Comparison of ENCODE assay signal across 1 cellular context in the genomic region with DNA sequence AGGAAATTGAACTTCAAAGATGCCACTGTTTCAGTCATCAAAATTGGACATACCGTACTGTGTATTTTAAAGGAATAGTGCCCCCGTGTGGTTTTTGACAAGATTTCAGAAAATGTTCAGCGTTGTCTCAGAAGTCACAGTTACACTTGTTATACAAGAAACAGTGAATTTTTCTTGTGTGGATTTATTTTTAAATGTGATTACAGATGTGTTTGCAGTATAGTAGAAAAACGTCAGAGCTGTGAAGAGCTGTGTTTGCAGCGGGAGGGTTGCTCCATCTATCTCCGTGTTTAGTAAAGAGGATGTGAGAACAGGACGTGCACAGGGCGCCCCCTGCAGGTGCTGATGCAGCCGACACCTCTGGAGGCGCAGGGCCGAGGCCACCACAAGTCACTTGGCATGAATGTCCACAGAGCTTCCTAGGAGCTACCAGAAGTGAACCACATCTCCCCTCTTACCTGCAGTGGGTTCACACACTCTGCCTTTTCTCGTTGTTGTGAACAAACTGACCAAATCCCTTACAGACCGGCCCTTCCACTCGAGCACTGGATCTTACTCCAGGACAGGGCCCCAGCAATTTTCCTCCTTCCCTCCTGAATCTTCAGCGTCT.
TF ChIP-seq lines count a peak whose summit lies in the region.

No MANE protein-coding gene starts in this region.

TF ChIP-seq in HepG2, 621 proteins besides CTCF, POLR2A, EP300 and RAD21 (continued from another document and continues in another):
- TF ChIP-seq FOXO1 (CRISPR knock-in tag; IDR thresholded peaks at IDR 0.05) (0 out of 2 replicates have a peak, but pooled peaks have one; percentile 30), CENPT (CRISPR knock-in tag; IDR thresholded peaks at IDR 0.05; ENCODE audit: low read depth) (no peak), POLR2AphosphoS5 (IDR thresholded peaks at IDR 0.05; ENCODE audit: low read depth, low read length) (no peak), CEBPG (CRISPR knock-in tag; IDR thresholded peaks at IDR 0.05) (peak; percentile 21; the same call in 1 of the 2 replicates), ZNF337 (CRISPR knock-in tag; IDR thresholded peaks at IDR 0.05; ENCODE audit: borderline replicate concordance, low read depth) (no peak), ZFP36L1 (CRISPR knock-in tag; IDR thresholded peaks at IDR 0.05) (0 out of 2 replicates have a peak, but pooled peaks have one; percentile 29), ZNF234 (CRISPR knock-in tag; conservative IDR thresholded peaks at IDR 0.05) (no peak), ZNF816 (CRISPR knock-in tag; IDR thresholded peaks at IDR 0.05; ENCODE audit: borderline replicate concordance) (no peak), JDP2 (CRISPR knock-in tag; IDR thresholded peaks at IDR 0.05; ENCODE audit: borderline replicate concordance) (no peak), CAMTA2 (CRISPR knock-in tag; IDR thresholded peaks at IDR 0.05; ENCODE audit: borderline replicate concordance) (no peak), SMC3 (IDR thresholded peaks at IDR 0.05; ENCODE audit: low read length) (peak; percentile 79), ARNT (IDR thresholded peaks at IDR 0.05) (no peak), SETDB1 (CRISPR knock-in tag; IDR thresholded peaks at IDR 0.05; ENCODE audit: borderline replicate concordance) (no peak), ZNF224 (CRISPR knock-in tag; IDR thresholded peaks at IDR 0.05) (no peak), GABPA (IDR thresholded peaks at IDR 0.05; ENCODE audit: low read depth, low read length) (no peak), GABPA (CRISPR knock-in tag; IDR thresholded peaks at IDR 0.05; ENCODE audit: low read depth) (no peak), GZF1 (CRISPR knock-in tag; IDR thresholded peaks at IDR 0.05) (no peak), ZNF317 (CRISPR knock-in tag; IDR thresholded peaks at IDR 0.05) (no peak), SKI (IDR thresholded peaks at IDR 0.05; ENCODE audit: partially characterized antibody) (no peak), HDAC1 (CRISPR knock-in tag; IDR thresholded peaks at IDR 0.05) (no peak), EHMT2 (IDR thresholded peaks at IDR 0.05; ENCODE audit: borderline replicate concordance, low read depth, low read length) (no peak), ZNF703 (CRISPR knock-in tag; IDR thresholded peaks at IDR 0.05; ENCODE audit: borderline replicate concordance) (no peak), MED1 (CRISPR knock-in tag; IDR thresholded peaks at IDR 0.05) (no peak), ZBTB7B (CRISPR knock-in tag; IDR thresholded peaks at IDR 0.05) (no peak), CC2D1A (CRISPR knock-in tag; IDR thresholded peaks at IDR 0.05) (no peak), JUNB (CRISPR knock-in tag; IDR thresholded peaks at IDR 0.05; ENCODE audit: borderline replicate concordance) (no peak), ZBTB21 (CRISPR knock-in tag; IDR thresholded peaks at IDR 0.05) (no peak), TRIM24 (CRISPR knock-in tag; IDR thresholded peaks at IDR 0.05) (no peak)
- TF ChIP-seq, protein P1, sequence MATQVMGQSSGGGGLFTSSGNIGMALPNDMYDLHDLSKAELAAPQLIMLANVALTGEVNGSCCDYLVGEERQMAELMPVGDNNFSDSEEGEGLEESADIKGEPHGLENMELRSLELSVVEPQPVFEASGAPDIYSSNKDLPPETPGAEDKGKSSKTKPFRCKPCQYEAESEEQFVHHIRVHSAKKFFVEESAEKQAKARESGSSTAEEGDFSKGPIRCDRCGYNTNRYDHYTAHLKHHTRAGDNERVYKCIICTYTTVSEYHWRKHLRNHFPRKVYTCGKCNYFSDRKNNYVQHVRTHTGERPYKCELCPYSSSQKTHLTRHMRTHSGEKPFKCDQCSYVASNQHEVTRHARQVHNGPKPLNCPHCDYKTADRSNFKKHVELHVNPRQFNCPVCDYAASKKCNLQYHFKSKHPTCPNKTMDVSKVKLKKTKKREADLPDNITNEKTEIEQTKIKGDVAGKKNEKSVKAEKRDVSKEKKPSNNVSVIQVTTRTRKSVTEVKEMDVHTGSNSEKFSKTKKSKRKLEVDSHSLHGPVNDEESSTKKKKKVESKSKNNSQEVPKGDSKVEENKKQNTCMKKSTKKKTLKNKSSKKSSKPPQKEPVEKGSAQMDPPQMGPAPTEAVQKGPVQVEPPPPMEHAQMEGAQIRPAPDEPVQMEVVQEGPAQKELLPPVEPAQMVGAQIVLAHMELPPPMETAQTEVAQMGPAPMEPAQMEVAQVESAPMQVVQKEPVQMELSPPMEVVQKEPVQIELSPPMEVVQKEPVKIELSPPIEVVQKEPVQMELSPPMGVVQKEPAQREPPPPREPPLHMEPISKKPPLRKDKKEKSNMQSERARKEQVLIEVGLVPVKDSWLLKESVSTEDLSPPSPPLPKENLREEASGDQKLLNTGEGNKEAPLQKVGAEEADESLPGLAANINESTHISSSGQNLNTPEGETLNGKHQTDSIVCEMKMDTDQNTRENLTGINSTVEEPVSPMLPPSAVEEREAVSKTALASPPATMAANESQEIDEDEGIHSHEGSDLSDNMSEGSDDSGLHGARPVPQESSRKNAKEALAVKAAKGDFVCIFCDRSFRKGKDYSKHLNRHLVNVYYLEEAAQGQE (IDR thresholded peaks at IDR 0.05; ENCODE audit: borderline replicate concordance in 1 of 2, low read depth in 1 of 2, low read length in 2 of 2) = no peak
- TF ChIP-seq, protein P2, sequence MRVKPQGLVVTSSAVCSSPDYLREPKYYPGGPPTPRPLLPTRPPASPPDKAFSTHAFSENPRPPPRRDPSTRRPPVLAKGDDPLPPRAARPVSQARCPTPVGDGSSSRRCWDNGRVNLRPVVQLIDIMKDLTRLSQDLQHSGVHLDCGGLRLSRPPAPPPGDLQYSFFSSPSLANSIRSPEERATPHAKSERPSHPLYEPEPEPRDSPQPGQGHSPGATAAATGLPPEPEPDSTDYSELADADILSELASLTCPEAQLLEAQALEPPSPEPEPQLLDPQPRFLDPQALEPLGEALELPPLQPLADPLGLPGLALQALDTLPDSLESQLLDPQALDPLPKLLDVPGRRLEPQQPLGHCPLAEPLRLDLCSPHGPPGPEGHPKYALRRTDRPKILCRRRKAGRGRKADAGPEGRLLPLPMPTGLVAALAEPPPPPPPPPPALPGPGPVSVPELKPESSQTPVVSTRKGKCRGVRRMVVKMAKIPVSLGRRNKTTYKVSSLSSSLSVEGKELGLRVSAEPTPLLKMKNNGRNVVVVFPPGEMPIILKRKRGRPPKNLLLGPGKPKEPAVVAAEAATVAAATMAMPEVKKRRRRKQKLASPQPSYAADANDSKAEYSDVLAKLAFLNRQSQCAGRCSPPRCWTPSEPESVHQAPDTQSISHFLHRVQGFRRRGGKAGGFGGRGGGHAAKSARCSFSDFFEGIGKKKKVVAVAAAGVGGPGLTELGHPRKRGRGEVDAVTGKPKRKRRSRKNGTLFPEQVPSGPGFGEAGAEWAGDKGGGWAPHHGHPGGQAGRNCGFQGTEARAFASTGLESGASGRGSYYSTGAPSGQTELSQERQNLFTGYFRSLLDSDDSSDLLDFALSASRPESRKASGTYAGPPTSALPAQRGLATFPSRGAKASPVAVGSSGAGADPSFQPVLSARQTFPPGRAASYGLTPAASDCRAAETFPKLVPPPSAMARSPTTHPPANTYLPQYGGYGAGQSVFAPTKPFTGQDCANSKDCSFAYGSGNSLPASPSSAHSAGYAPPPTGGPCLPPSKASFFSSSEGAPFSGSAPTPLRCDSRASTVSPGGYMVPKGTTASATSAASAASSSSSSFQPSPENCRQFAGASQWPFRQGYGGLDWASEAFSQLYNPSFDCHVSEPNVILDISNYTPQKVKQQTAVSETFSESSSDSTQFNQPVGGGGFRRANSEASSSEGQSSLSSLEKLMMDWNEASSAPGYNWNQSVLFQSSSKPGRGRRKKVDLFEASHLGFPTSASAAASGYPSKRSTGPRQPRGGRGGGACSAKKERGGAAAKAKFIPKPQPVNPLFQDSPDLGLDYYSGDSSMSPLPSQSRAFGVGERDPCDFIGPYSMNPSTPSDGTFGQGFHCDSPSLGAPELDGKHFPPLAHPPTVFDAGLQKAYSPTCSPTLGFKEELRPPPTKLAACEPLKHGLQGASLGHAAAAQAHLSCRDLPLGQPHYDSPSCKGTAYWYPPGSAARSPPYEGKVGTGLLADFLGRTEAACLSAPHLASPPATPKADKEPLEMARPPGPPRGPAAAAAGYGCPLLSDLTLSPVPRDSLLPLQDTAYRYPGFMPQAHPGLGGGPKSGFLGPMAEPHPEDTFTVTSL (CRISPR knock-in tag; IDR thresholded peaks at IDR 0.05; ENCODE audit: borderline replicate concordance) = no peak
- TF ChIP-seq, protein P3, sequence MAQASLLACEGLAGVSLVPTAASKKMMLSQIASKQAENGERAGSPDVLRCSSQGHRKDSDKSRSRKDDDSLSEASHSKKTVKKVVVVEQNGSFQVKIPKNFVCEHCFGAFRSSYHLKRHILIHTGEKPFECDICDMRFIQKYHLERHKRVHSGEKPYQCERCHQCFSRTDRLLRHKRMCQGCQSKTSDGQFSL (CRISPR knock-in tag; IDR thresholded peaks at IDR 0.05) = no peak
- TF ChIP-seq, protein P4, sequence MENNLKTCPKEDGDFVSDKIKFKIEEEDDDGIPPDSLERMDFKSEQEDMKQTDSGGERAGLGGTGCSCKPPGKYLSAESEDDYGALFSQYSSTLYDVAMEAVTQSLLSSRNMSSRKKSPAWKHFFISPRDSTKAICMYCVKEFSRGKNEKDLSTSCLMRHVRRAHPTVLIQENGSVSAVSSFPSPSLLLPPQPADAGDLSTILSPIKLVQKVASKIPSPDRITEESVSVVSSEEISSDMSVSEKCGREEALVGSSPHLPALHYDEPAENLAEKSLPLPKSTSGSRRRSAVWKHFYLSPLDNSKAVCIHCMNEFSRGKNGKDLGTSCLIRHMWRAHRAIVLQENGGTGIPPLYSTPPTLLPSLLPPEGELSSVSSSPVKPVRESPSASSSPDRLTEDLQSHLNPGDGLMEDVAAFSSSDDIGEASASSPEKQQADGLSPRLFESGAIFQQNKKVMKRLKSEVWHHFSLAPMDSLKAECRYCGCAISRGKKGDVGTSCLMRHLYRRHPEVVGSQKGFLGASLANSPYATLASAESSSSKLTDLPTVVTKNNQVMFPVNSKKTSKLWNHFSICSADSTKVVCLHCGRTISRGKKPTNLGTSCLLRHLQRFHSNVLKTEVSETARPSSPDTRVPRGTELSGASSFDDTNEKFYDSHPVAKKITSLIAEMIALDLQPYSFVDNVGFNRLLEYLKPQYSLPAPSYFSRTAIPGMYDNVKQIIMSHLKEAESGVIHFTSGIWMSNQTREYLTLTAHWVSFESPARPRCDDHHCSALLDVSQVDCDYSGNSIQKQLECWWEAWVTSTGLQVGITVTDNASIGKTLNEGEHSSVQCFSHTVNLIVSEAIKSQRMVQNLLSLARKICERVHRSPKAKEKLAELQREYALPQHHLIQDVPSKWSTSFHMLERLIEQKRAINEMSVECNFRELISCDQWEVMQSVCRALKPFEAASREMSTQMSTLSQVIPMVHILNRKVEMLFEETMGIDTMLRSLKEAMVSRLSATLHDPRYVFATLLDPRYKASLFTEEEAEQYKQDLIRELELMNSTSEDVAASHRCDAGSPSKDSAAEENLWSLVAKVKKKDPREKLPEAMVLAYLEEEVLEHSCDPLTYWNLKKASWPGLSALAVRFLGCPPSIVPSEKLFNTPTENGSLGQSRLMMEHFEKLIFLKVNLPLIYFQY (CRISPR knock-in tag; IDR thresholded peaks at IDR 0.05; ENCODE audit: borderline replicate concordance) = no peak
- TF ChIP-seq, protein P5, sequence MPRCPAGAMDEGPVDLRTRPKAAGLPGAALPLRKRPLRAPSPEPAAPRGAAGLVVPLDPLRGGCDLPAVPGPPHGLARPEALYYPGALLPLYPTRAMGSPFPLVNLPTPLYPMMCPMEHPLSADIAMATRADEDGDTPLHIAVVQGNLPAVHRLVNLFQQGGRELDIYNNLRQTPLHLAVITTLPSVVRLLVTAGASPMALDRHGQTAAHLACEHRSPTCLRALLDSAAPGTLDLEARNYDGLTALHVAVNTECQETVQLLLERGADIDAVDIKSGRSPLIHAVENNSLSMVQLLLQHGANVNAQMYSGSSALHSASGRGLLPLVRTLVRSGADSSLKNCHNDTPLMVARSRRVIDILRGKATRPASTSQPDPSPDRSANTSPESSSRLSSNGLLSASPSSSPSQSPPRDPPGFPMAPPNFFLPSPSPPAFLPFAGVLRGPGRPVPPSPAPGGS (CRISPR knock-in tag; IDR thresholded peaks at IDR 0.05) = no peak
- TF ChIP-seq, protein P6, sequence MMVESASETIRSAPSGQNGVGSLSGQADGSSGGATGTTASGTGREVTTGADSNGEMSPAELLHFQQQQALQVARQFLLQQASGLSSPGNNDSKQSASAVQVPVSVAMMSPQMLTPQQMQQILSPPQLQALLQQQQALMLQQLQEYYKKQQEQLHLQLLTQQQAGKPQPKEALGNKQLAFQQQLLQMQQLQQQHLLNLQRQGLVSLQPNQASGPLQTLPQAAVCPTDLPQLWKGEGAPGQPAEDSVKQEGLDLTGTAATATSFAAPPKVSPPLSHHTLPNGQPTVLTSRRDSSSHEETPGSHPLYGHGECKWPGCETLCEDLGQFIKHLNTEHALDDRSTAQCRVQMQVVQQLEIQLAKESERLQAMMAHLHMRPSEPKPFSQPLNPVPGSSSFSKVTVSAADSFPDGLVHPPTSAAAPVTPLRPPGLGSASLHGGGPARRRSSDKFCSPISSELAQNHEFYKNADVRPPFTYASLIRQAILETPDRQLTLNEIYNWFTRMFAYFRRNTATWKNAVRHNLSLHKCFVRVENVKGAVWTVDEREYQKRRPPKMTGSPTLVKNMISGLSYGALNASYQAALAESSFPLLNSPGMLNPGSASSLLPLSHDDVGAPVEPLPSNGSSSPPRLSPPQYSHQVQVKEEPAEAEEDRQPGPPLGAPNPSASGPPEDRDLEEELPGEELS (CRISPR knock-in tag; IDR thresholded peaks at IDR 0.05) = no peak
- TF ChIP-seq, protein P7, sequence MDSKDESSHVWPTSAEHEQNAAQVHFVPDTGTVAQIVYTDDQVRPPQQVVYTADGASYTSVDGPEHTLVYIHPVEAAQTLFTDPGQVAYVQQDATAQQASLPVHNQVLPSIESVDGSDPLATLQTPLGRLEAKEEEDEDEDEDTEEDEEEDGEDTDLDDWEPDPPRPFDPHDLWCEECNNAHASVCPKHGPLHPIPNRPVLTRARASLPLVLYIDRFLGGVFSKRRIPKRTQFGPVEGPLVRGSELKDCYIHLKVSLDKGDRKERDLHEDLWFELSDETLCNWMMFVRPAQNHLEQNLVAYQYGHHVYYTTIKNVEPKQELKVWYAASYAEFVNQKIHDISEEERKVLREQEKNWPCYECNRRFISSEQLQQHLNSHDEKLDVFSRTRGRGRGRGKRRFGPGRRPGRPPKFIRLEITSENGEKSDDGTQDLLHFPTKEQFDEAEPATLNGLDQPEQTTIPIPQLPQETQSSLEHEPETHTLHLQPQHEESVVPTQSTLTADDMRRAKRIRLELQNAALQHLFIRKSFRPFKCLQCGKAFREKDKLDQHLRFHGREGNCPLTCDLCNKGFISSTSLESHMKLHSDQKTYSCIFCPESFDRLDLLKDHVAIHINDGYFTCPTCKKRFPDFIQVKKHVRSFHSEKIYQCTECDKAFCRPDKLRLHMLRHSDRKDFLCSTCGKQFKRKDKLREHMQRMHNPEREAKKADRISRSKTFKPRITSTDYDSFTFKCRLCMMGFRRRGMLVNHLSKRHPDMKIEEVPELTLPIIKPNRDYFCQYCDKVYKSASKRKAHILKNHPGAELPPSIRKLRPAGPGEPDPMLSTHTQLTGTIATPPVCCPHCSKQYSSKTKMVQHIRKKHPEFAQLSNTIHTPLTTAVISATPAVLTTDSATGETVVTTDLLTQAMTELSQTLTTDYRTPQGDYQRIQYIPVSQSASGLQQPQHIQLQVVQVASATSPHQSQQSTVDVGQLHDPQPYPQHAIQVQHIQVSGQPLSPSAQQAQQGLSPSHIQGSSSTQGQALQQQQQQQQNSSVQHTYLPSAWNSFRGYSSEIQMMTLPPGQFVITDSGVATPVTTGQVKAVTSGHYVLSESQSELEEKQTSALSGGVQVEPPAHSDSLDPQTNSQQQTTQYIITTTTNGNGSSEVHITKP (CRISPR knock-in tag; IDR thresholded peaks at IDR 0.05; ENCODE audit: low read depth) = no peak
